10 cellular contexts compared by ENCODE assay signal in the genomic region with DNA sequence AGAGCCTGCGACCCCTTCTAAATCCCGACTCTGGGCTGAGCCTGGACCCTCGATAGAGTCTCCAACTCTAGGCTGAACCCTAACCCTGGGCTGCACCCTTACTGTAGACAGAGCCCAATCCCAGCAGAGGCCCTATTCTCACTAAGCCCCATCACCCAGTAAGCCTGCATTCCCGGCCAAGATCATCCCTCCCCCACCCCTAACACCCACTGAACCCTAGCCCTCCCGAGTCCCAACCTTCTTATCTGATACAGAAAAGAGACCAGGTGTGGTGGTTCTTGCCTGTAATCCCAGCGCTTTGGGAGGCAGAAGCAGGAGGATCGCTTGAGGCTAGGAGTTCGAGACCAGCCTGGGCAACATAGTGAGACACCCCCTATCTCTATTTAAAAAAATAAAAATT. TPM values are rescaled to one million over a fixed set of nuclear protein-coding genes. Genes with fewer than 3 reads are reported as not detected.
DNase-seq lines count a peak whose midpoint lies in the region; ATAC-seq and TF ChIP-seq lines count a peak whose summit lies in the region.
"Had no signal": no experiment of that assay in that cellular context is flagged by ENCODE, and none has a peak within 500 bp of the region (broad histone marks: within the 10 kb centered on the region; RNA-seq: fewer than 3 reads in every experiment).

No MANE protein-coding gene starts in this region.

- TF ChIP-seq CTCF in PC-3 (conservative IDR thresholded peaks at IDR 0.05; ENCODE audit: low read depth, low read length), result no peak
- no peak for TF ChIP-seq CTCF in endodermal cell (conservative IDR thresholded peaks at IDR 0.05)

- H3F3A ChIP-seq in PC-3 (ENCODE audit: low read length, unreplicated experiment), result peaks cover 3% of the 10 kb centered on the region

- H3K4me1 ChIP-seq in PC-3 (ENCODE audit: insufficient read depth, low read length), result peaks cover 34% of the 10 kb centered on the region
- H3K4me1 ChIP-seq in endodermal cell (ENCODE audit: control insufficient read depth, insufficient read depth, low read length), result peaks cover 5% of the 10 kb centered on the region
- peaks cover 12% of the 10 kb centered on the region for H3K4me1 ChIP-seq in rectal smooth muscle tissue (ENCODE audit: control insufficient read depth, insufficient read depth, low read length)

- H3K9ac ChIP-seq in PC-3 (ENCODE audit: low read length) (no peak overlapping the region), endodermal cell (ENCODE audit: extremely low read depth, low read length, poor library complexity, severe bottlenecking) (no peak overlapping the region), rectal smooth muscle tissue (ENCODE audit: low read length) (no peak overlapping the region)

- ATAC-seq in PC-3 (no peak), HG03378 (IDR thresholded peaks at IDR 0.05; ENCODE audit: unreplicated experiment) (no peak), HG03097 (IDR thresholded peaks at IDR 0.05; ENCODE audit: low FRiP score, unreplicated experiment) (no peak)

- peaks cover 1% of the 10 kb centered on the region for H3K9me3 Mint-ChIP-seq in endodermal cell

- peak overlapping the region; percentile 96 for H2AFZ ChIP-seq in PC-3 (ENCODE audit: low read length)

- H3K9me3 ChIP-seq in PC-3 (ENCODE audit: low read length) (no peaks in the 10 kb centered on the region), endodermal cell (ENCODE audit: control insufficient read depth, low read length) (no peaks in the 10 kb centered on the region)
- H3K9me3 ChIP-seq: mucosa of descending colon had no signal

- no peaks in the 10 kb centered on the region for H3K27me3 ChIP-seq in PC-3 (ENCODE audit: low read length)
- peaks cover 3% of the 10 kb centered on the region for H3K27me3 ChIP-seq in endodermal cell (ENCODE audit: control insufficient read depth, insufficient read depth, low read length, poor library complexity, severe bottlenecking)
- no peaks in the 10 kb centered on the region for H3K27me3 ChIP-seq in rectal smooth muscle tissue (ENCODE audit: control insufficient read depth, insufficient read depth, low read length)

- peaks cover 21% of the 10 kb centered on the region for H3K27me3 Mint-ChIP-seq in endodermal cell (ENCODE audit: insufficient read depth)

- no peaks in the 10 kb centered on the region for H3K36me3 ChIP-seq in PC-3 (ENCODE audit: low read depth, low read length)
- no peaks in the 10 kb centered on the region for H3K36me3 ChIP-seq in endodermal cell (ENCODE audit: control insufficient read depth, insufficient read depth, low read length)
- no peaks in the 10 kb centered on the region for H3K36me3 ChIP-seq in rectal smooth muscle tissue (ENCODE audit: control insufficient read depth, insufficient read depth, low read length)

- H3K4me3 ChIP-seq in PC-3 (ENCODE audit: low read length) (peak overlapping the region; percentile 70), endodermal cell (ENCODE audit: low read length) (no peak overlapping the region), rectal smooth muscle tissue (ENCODE audit: low read length) (peak overlapping the region; percentile 76)
- H3K4me3 ChIP-seq: mucosa of descending colon had no signal

- no TSS peak for BruUV-seq in PC-3 (replicated peaks; lab: Mats Ljungman, UMichigan)

- H3K27ac Mint-ChIP-seq in endodermal cell, result no peak overlapping the region

- POLR2A ChIA-PET in PC-3 (lab: Charles Lee; ENCODE audit: unreplicated experiment), result no interaction called here

- H3K27ac ChIP-seq in PC-3 (ENCODE audit: low read length) (no peak overlapping the region), endodermal cell (ENCODE audit: low read depth, low read length) (no peak overlapping the region), rectal smooth muscle tissue (ENCODE audit: low read depth, low read length) (no peak overlapping the region)
- H3K27ac ChIP-seq: 22Rv1 had no signal

- WGBS in endodermal cell (ENCODE audit: insufficient coverage in 1 of 2, insufficient read length in 1 of 2), 2 experiments, result 79% methylated on average over 3 to 8 of the region's 8 CpGs

- peak overlapping the region; percentile 82 for H3K4me2 ChIP-seq in PC-3 (ENCODE audit: low read length)

- H3K79me2 ChIP-seq in PC-3 (ENCODE audit: low read length), result peaks cover 22% of the 10 kb centered on the region

- H4K20me1 ChIP-seq in PC-3 (ENCODE audit: low read length), result no peaks in the 10 kb centered on the region

- DNase-seq in NCI-H82 (lab: John Stamatoyannopoulos, UW) (peak; percentile 45), NCI-H82 treated with DMSO at 0.1 percent for 48 hours (lab: John Stamatoyannopoulos, UW; ENCODE audit: unreplicated experiment) (no peak), PC-3 (no peak), endodermal cell (no peak), NCI-H510A treated with DMSO at 0.1 percent for 48 hours (lab: John Stamatoyannopoulos, UW) (no peak)

- H3K4me1 Mint-ChIP-seq in endodermal cell, result peaks cover 8% of the 10 kb centered on the region

- intact Hi-C loops in PC-3 (cut with micrococcal nuclease), result loop anchor here (1.0 kb wide), 1 partner anchor 78 kb away; no protein-coding TSS in a partner anchor

- H3K4me3 Mint-ChIP-seq in endodermal cell, result peak overlapping the region; percentile 50

- no peaks in the 10 kb centered on the region for H3K9me2 ChIP-seq in PC-3 (replicated peaks; ENCODE audit: low read length)

- CTCF ChIA-PET in PC-3 (lab: Charles Lee), result interaction anchor here (0.5 to 1.6 kb wide), 4 partner anchors 51 to 114 kb away, joined by 3 to 15 read pairs (median 5); no protein-coding TSS in a partner anchor

- H3K36me3 Mint-ChIP-seq in endodermal cell (ENCODE audit: low read depth), result no peaks in the 10 kb centered on the region

RNA-seq across cellular contexts. Expression of gene TNFAIP8L1, which starts 2.6 kb away (rescaled TPM):
- total RNA-seq in PC-3 (2014; rRNA removed), result 8.3 and 12.0 TPM in 2 replicates
- total RNA-seq in endodermal cell, result 10 to 100 TPM; 18.1 to 25.5 TPM
- 12.1 TPM for polyA plus RNA-seq in endodermal cell (2013, experiment 1 of 2)
- polyA plus RNA-seq in endodermal cell (2013, experiment 2 of 2), result 12.3 TPM

RNA-seq across cellular contexts. Expression of gene MYDGF, which starts 33.4 kb away (rescaled TPM):
- total RNA-seq in PC-3 (2014; rRNA removed) (426 and 474 TPM in 2 replicates), endodermal cell (10 to 100 TPM; 58.7 to 64.0 TPM)
- 93.0 TPM for polyA plus RNA-seq in endodermal cell (2013, experiment 1 of 2)
- 93.7 TPM for polyA plus RNA-seq in endodermal cell (2013, experiment 2 of 2)
